ENCODE assay signal across 9 cellular contexts in the genomic region with DNA sequence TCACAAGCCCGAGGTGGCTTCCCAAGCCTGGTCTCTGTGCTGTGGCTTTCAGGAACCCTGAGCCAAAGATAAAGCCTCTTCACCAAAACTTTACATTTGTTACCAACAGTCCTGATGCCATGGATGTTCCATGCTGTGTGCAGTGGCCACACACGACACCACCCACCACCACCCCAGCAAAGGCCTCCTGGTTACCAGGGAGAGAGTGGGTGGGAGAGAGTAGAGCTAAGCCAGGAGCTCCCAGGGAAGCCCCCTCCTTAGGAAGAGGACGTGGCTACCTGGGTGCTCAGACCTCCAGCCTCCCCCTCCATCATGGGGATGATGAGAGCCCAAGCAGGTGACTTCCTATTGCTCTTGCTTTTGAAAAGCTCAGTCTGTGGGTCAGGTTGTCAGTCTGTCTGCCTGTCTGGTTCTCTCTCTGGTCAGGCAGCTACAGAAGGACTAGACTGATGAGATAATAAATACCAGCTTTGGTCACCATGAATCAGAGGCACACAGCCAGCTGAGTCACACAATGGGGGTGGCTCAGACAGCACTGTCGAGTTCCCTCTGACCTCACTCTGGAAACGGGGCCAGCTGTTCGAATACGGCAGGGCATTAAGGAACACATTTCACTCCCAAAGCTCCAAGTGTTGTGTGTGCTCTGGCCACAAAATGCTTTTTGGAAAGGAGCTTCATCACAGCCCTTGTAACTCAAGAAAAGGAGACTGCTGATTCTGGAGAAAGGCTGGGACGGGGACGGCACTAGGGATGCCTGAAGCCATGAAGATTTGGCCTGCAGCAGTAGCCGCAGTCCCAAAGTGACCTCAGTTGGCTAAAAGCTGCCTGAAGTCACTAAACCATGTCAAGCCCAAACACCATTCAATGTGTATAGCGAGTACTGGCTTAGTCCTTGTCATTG.
DNase-seq lines count a peak whose midpoint lies in the region; ATAC-seq and TF ChIP-seq lines count a peak whose summit lies in the region.
"Had no signal": no experiment of that assay in that cellular context is flagged by ENCODE, and none has a peak within 500 bp of the region (broad histone marks: within the 10 kb centered on the region; RNA-seq: fewer than 3 reads in every experiment).

No MANE protein-coding gene starts in this region.

- H3K27ac Mint-ChIP-seq in activated CD4-positive, alpha-beta memory T cell treated with anti-CD3 and anti-CD28 coated beads, Interleukin-2, amount 10 ng/mL, durations not matched to agents 7 days and 5 days = no peak overlapping the region

- H3K4me3 ChIP-seq in fibroblast of pulmonary artery (replicated peaks; ENCODE audit: low read depth, low read length) (no peak overlapping the region), osteoblast (ENCODE audit: insufficient read depth, low read length) (peak overlapping the region; percentile 3)

- no peaks in the 10 kb centered on the region for H3K9me3 ChIP-seq in osteoblast (ENCODE audit: low read depth, low read length)

- H3K79me2 ChIP-seq in osteoblast (ENCODE audit: insufficient read depth, low read length) = no peaks in the 10 kb centered on the region

- no peaks in the 10 kb centered on the region for H4K20me1 ChIP-seq in osteoblast (ENCODE audit: insufficient read depth, low read length)

- DNase-seq in C1 segment of cervical spinal cord (lab: John Stamatoyannopoulos, UW) (peak in 11 of 14 donors; percentile 30 to 92 (median 67)), RPMI7951 (ENCODE audit: low read depth) (peak; percentile 98), fibroblast of pulmonary artery (ENCODE audit: low read depth) (peak; percentile 96), osteoblast (ENCODE audit: insufficient read length, low spot score, missing footprints) (peak; percentile 88), T-helper 1 cell (no peak), NCI-H187 (lab: John Stamatoyannopoulos, UW) (no peak)
- no peak for DNase-seq in activated CD4-positive, alpha-beta memory T cell treated with anti-CD3 and anti-CD28 coated beads, Interleukin-2, amount 10 ng/mL, durations not matched to agents 7 days and 5 days
- DNase-seq: NCI-H1092 had no signal

- no peaks in the 10 kb centered on the region for H3K27me3 ChIP-seq in osteoblast (ENCODE audit: insufficient read depth, low read length)

- peaks cover 69% of the 10 kb centered on the region for H3K4me1 ChIP-seq in osteoblast (ENCODE audit: insufficient read depth, low read length)

- no peak overlapping the region for H3K4me3 Mint-ChIP-seq in activated CD4-positive, alpha-beta memory T cell treated with anti-CD3 and anti-CD28 coated beads, Interleukin-2, amount 10 ng/mL, durations not matched to agents 7 days and 5 days

- no peaks in the 10 kb centered on the region for H3K9me3 Mint-ChIP-seq in activated CD4-positive, alpha-beta memory T cell treated with anti-CD3 and anti-CD28 coated beads, Interleukin-2, amount 10 ng/mL, durations not matched to agents 7 days and 5 days

- peak overlapping the region; percentile 57 for H3K4me2 ChIP-seq in osteoblast (ENCODE audit: insufficient read depth, low read length)

- peaks cover 52% of the 10 kb centered on the region for H3K36me3 ChIP-seq in osteoblast (ENCODE audit: insufficient read depth, low read length)

- no peaks in the 10 kb centered on the region for H3K27me3 Mint-ChIP-seq in activated CD4-positive, alpha-beta memory T cell treated with anti-CD3 and anti-CD28 coated beads, Interleukin-2, amount 10 ng/mL, durations not matched to agents 7 days and 5 days

- H3K4me1 Mint-ChIP-seq in activated CD4-positive, alpha-beta memory T cell treated with anti-CD3 and anti-CD28 coated beads, Interleukin-2, amount 10 ng/mL, durations not matched to agents 7 days and 5 days = no peaks in the 10 kb centered on the region

- CTCF ChIA-PET in activated CD4-positive, alpha-beta memory T cell treated with anti-CD3 and anti-CD28 coated beads, Interleukin-2, amount 10 ng/mL, durations not matched to agents 7 days and 5 days (lab: Charles Lee) = no interaction called here

- H2AFZ ChIP-seq in osteoblast (ENCODE audit: low read length) = no peak overlapping the region

- ATAC-seq in GM19324 (IDR thresholded peaks at IDR 0.05; ENCODE audit: low FRiP score, unreplicated experiment) = no peak

- peak overlapping the region; percentile 99 for H3K27ac ChIP-seq in osteoblast (ENCODE audit: low read depth, low read length)

- no peaks in the 10 kb centered on the region for H3K36me3 Mint-ChIP-seq in activated CD4-positive, alpha-beta memory T cell treated with anti-CD3 and anti-CD28 coated beads, Interleukin-2, amount 10 ng/mL, durations not matched to agents 7 days and 5 days (ENCODE audit: low read depth)

- TF ChIP-seq CTCF in fibroblast of pulmonary artery (IDR thresholded peaks at IDR 0.05; ENCODE audit: low read length, missing control alignments) = no peak
- TF ChIP-seq CTCF in osteoblast (IDR thresholded peaks at IDR 0.05; ENCODE audit: extremely low read depth, low read depth, low read length) = no peak

- POLR2A ChIA-PET in activated CD4-positive, alpha-beta memory T cell treated with anti-CD3 and anti-CD28 coated beads, Interleukin-2, amount 10 ng/mL, durations not matched to agents 7 days and 5 days (lab: Charles Lee) = no interaction called here

Comparison
In these comparisons a context has a peak if more than half of its experiments do, and no peak if none do; other contexts are left out.
1. DNase-seq: peak in C1 segment of cervical spinal cord (11 of 14), RPMI7951 (single experiment), fibroblast of pulmonary artery (single experiment) and osteoblast (single experiment); none in T-helper 1 cell (0 of 5), NCI-H187 (0 of 2) and activated CD4-positive, alpha-beta memory T cell treated with anti-CD3 and anti-CD28 coated beads, Interleukin-2, amount 10 ng/mL, durations not matched to agents 7 days and 5 days (single experiment).